Comparison of ENCODE assay signal across 1 cellular context in the genomic region with DNA sequence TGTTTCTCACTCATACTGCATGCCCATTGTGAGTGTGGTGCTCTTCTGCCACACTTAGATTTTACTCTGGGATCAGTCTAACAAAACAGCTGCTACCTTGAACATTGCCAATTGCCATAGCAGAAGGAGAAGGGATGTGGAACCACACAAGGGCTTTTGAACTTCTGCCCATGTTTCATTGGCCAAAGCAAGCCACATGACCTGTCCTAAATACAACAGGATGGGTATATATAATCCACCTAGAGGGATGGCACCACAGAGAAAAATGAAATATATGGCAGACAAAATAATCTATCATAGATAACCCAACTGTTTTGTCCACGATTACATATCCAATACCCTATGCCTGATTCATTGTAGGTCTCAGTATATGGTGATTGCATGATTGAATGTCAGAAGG.
TF ChIP-seq lines count a peak whose summit lies in the region.

No MANE protein-coding gene starts in this region.

TF ChIP-seq in GM23338, 12 proteins besides CTCF, POLR2A, EP300 and RAD21 (continued from another document):
- TF ChIP-seq, protein P1, sequence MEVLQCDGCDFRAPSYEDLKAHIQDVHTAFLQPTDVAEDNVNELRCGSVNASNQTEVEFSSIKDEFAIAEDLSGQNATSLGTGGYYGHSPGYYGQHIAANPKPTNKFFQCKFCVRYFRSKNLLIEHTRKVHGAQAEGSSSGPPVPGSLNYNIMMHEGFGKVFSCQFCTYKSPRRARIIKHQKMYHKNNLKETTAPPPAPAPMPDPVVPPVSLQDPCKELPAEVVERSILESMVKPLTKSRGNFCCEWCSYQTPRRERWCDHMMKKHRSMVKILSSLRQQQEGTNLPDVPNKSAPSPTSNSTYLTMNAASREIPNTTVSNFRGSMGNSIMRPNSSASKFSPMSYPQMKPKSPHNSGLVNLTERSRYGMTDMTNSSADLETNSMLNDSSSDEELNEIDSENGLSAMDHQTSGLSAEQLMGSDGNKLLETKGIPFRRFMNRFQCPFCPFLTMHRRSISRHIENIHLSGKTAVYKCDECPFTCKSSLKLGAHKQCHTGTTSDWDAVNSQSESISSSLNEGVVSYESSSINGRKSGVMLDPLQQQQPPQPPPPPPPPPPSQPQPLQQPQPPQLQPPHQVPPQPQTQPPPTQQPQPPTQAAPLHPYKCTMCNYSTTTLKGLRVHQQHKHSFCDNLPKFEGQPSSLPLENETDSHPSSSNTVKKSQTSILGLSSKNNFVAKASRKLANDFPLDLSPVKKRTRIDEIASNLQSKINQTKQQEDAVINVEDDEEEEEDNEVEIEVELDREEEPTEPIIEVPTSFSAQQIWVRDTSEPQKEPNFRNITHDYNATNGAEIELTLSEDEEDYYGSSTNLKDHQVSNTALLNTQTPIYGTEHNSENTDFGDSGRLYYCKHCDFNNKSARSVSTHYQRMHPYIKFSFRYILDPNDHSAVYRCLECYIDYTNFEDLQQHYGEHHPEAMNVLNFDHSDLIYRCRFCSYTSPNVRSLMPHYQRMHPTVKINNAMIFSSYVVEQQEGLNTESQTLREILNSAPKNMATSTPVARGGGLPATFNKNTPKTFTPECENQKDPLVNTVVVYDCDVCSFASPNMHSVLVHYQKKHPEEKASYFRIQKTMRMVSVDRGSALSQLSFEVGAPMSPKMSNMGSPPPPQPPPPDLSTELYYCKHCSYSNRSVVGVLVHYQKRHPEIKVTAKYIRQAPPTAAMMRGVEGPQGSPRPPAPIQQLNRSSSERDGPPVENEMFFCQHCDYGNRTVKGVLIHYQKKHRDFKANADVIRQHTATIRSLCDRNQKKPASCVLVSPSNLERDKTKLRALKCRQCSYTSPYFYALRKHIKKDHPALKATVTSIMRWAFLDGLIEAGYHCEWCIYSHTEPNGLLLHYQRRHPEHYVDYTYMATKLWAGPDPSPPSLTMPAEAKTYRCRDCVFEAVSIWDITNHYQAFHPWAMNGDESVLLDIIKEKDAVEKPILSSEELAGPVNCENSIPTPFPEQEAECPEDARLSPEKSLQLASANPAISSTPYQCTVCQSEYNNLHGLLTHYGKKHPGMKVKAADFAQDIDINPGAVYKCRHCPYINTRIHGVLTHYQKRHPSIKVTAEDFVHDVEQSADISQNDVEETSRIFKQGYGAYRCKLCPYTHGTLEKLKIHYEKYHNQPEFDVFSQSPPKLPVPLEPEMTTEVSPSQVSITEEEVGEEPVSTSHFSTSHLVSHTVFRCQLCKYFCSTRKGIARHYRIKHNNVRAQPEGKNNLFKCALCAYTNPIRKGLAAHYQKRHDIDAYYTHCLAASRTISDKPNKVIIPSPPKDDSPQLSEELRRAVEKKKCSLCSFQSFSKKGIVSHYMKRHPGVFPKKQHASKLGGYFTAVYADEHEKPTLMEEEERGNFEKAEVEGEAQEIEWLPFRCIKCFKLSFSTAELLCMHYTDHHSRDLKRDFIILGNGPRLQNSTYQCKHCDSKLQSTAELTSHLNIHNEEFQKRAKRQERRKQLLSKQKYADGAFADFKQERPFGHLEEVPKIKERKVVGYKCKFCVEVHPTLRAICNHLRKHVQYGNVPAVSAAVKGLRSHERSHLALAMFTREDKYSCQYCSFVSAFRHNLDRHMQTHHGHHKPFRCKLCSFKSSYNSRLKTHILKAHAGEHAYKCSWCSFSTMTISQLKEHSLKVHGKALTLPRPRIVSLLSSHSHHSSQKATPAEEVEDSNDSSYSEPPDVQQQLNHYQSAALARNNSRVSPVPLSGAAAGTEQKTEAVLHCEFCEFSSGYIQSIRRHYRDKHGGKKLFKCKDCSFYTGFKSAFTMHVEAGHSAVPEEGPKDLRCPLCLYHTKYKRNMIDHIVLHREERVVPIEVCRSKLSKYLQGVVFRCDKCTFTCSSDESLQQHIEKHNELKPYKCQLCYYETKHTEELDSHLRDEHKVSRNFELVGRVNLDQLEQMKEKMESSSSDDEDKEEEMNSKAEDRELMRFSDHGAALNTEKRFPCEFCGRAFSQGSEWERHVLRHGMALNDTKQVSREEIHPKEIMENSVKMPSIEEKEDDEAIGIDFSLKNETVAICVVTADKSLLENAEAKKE (CRISPR knock-in tag; IDR thresholded peaks at IDR 0.05), result no peak
- TF ChIP-seq CREB1 (CRISPR knock-in tag; IDR thresholded peaks at IDR 0.05; ENCODE audit: low read depth), result no peak
- TF ChIP-seq EZH2 (IDR thresholded peaks at IDR 0.05; ENCODE audit: low read depth, unreplicated experiment), result no peak
- no peak for TF ChIP-seq ZNF114 (CRISPR knock-in tag; IDR thresholded peaks at IDR 0.05)
- TF ChIP-seq NANOG (IDR thresholded peaks at IDR 0.05; ENCODE audit: borderline replicate concordance), result no peak
TF ChIP-seq in GM23338: peak in this region for 0.
